24 cellular contexts compared by ENCODE assay signal in the genomic region with DNA sequence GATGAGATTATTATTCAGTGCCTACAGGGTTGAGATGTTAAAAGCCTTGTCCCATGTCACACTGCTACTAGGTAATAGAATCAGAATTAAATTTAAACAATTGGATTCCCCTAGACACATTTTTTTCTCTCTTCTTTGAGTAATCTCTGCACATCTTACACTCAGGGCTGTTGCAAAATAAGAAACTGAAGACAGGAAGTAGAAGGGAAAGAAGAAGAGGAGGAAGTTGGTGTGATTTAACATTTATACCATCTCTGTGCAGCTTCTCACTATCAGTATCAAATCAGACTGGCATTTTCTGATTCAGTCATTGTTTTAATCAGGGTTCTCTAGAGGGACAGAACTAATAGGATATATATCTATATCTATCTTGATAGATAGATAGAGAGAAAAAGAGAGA.
DNase-seq lines count a peak whose midpoint lies in the region; ATAC-seq and TF ChIP-seq lines count a peak whose summit lies in the region.
"Had no signal": no experiment of that assay in that cellular context is flagged by ENCODE, and none has a peak within 500 bp of the region (broad histone marks: within the 10 kb centered on the region; RNA-seq: fewer than 3 reads in every experiment).

No MANE protein-coding gene starts in this region.

- 0 out of 2 replicates have a peak, but pooled peaks cover 6% of the 10 kb centered on the region for H3K36me3 ChIP-seq in RWPE2 (ENCODE audit: low read depth)
- H3K36me3 ChIP-seq: BLaER1 had no signal

- no peak overlapping the region for H3K4me3 Mint-ChIP-seq in mesothelial cell of epicardium
- H3K4me3 Mint-ChIP-seq: activated naive CD8-positive, alpha-beta T cell treated with anti-CD3 and anti-CD28 coated beads for 36 hours; central memory CD8-positive, alpha-beta T cell; H9; WTC11 had no signal

- DNase-seq in AML-193 (lab: John Stamatoyannopoulos, UW) (peak; percentile 73 to 81), Kasumi-1 (lab: John Stamatoyannopoulos, UW) (peak; percentile 3 to 6), RWPE2 (ENCODE audit: low spot score) (no peak), mesothelial cell of epicardium (ENCODE audit: low spot score in 2 of 2, unreplicated experiment in 2 of 2) (no peak), NCI-H345 treated with DMSO at 0.1 percent for 48 hours (lab: John Stamatoyannopoulos, UW; ENCODE audit: unreplicated experiment) (no peak), HUDEP-2 (lab: John Stamatoyannopoulos, UW; ENCODE audit: unreplicated experiment in 76 of 76) (no peak), inferior parietal cortex (ENCODE audit: extremely low spot score) (no peak), NCI-H1436 (lab: John Stamatoyannopoulos, UW) (no peak)
- DNase-seq: ACHN; activated CD4-positive, alpha-beta T cell treated with anti-CD3 and anti-CD28 coated beads, Interleukin-2, amount 50 U/mL, for 4 hours; activated CD8-positive, alpha-beta memory T cell treated with anti-CD3 and anti-CD28 coated beads, Interleukin-2, amount 50 U/mL, for 4 hours; activated naive CD8-positive, alpha-beta T cell treated with anti-CD3 and anti-CD28 coated beads for 36 hours; H9; left cardiac atrium; mesenchymal stem cell; NCI-H1417 treated with DMSO at 0.1 percent for 48 hours; NCI-H510A treated with DMSO at 0.1 percent for 48 hours; occipital lobe; small intestine; T1000 had no signal

- H3K36me3 Mint-ChIP-seq in mesothelial cell of epicardium = no peaks in the 10 kb centered on the region
- H3K36me3 Mint-ChIP-seq: activated naive CD8-positive, alpha-beta T cell treated with anti-CD3 and anti-CD28 coated beads for 36 hours had no signal

- peak overlapping the region; percentile 2 for H3K27ac ChIP-seq in RWPE2 (ENCODE audit: poor library complexity, severe bottlenecking)
- H3K27ac ChIP-seq: BLaER1, RWPE1 had no signal

- H3K9me3 Mint-ChIP-seq in mesothelial cell of epicardium = no peaks in the 10 kb centered on the region
- H3K9me3 Mint-ChIP-seq: activated naive CD8-positive, alpha-beta T cell treated with anti-CD3 and anti-CD28 coated beads for 36 hours; central memory CD8-positive, alpha-beta T cell had no signal

- peaks cover 38% of the 10 kb centered on the region for H3K4me1 ChIP-seq in RWPE2 (ENCODE audit: insufficient read depth, poor library complexity, severe bottlenecking)
- H3K4me1 ChIP-seq: BLaER1 had no signal

- H3K27me3 Mint-ChIP-seq in mesothelial cell of epicardium (ENCODE audit: low read depth) = no peaks in the 10 kb centered on the region
- H3K27me3 Mint-ChIP-seq: central memory CD8-positive, alpha-beta T cell had no signal

- H3K4me1 Mint-ChIP-seq in mesothelial cell of epicardium = peaks cover 57% of the 10 kb centered on the region
- H3K4me1 Mint-ChIP-seq: central memory CD8-positive, alpha-beta T cell had no signal

- no peaks in the 10 kb centered on the region for H3K27me3 ChIP-seq in RWPE2 (ENCODE audit: insufficient read depth, poor library complexity, severe bottlenecking)
- H3K27me3 ChIP-seq: BLaER1 had no signal

- ATAC-seq in RWPE2 (ENCODE audit: low read depth) = no peak
- ATAC-seq: left cardiac atrium, WTC11 had no signal

- no peak for TF ChIP-seq CTCF in RWPE2 (IDR thresholded peaks at IDR 0.05; ENCODE audit: poor library complexity, severe bottlenecking)
- no peak for TF ChIP-seq CTCF in mesothelial cell of epicardium (IDR thresholded peaks at IDR 0.05; ENCODE audit: unreplicated experiment)

- no peak overlapping the region for H3K4me3 ChIP-seq in RWPE2 (ENCODE audit: severe bottlenecking)
- H3K4me3 ChIP-seq: BLaER1 had no signal

- H3K9me3 ChIP-seq in RWPE2 (ENCODE audit: severe bottlenecking) = no peaks in the 10 kb centered on the region
- H3K9me3 ChIP-seq: BLaER1 had no signal

- H3K27ac Mint-ChIP-seq in mesothelial cell of epicardium = peak overlapping the region; percentile 68
- H3K27ac Mint-ChIP-seq: activated naive CD8-positive, alpha-beta T cell treated with anti-CD3 and anti-CD28 coated beads for 36 hours; H9; WTC11 had no signal

Comparison
In these comparisons a context has a peak if more than half of its experiments do, and no peak if none do; other contexts are left out.
1. DNase-seq: peak in AML-193 (2 of 2) and Kasumi-1 (2 of 2); none in RWPE2 (single experiment), mesothelial cell of epicardium (0 of 2), NCI-H345 treated with DMSO at 0.1 percent for 48 hours (single experiment), HUDEP-2 (0 of 76), inferior parietal cortex (single experiment) and NCI-H1436 (single experiment).